ENCODE assay signal across 8 cellular contexts in genomic region chr3:40584625-40585189, GRCh38. TPM values are rescaled to one million over a fixed set of nuclear protein-coding genes. Genes with fewer than 3 reads are reported as not detected.
DNase-seq lines count a peak whose midpoint lies in the region; ATAC-seq and TF ChIP-seq lines count a peak whose summit lies in the region.

No MANE protein-coding gene starts in this region.

- DNase-seq in SIG-M5 treated with dmso at 0.1 percent for 504 hours (lab: John Stamatoyannopoulos, UW; ENCODE audit: unreplicated experiment) (peak; percentile 58), SIG-M5 (lab: John Stamatoyannopoulos, UW) (no peak), HL-60 (ENCODE audit: low read depth in 1 of 2, low spot score in 1 of 2) (peak; percentile 22 to 63), RPMI7951 (ENCODE audit: low read depth) (peak; percentile 79), fibroblast of peridontal ligament (ENCODE audit: extremely low read depth) (peak; percentile 79)
- peak; percentile 46 to 48 for DNase-seq in activated T-helper 1 cell treated with anti-CD3 and anti-CD28 coated beads, Interleukin-2, amount 50 U/mL, for 16 hours (ENCODE audit: low read depth in 1 of 2, low spot score in 1 of 2)
- peak; percentile 74 for DNase-seq in natural killer cell treated with Interleukin-12 subunit alpha and Interleukin-12 subunit beta and Interleukin-15 and Interleukin-18, amount 100 ng/mL, for 72 hours (ENCODE audit: low spot score)

- H3K4me3 Mint-ChIP-seq in natural killer cell treated with Interleukin-12 subunit alpha and Interleukin-12 subunit beta and Interleukin-15 and Interleukin-18, amount 100 ng/mL, for 72 hours: no peak overlapping the region
- no peak overlapping the region for H3K4me3 Mint-ChIP-seq in stimulated activated memory B cell treated with anti-CD40 and anti-IgM and Interleukin-4, amounts not matched to agents 10 μg/mL and 1 μg/mL and 100 μg/mL, for 72 hours

- H3K9me3 Mint-ChIP-seq in natural killer cell treated with Interleukin-12 subunit alpha and Interleukin-12 subunit beta and Interleukin-15 and Interleukin-18, amount 100 ng/mL, for 72 hours: no peaks in the 10 kb centered on the region
- H3K9me3 Mint-ChIP-seq in stimulated activated memory B cell treated with anti-CD40 and anti-IgM and Interleukin-4, amounts not matched to agents 10 μg/mL and 1 μg/mL and 100 μg/mL, for 72 hours: no peaks in the 10 kb centered on the region

- H3K27me3 Mint-ChIP-seq in natural killer cell treated with Interleukin-12 subunit alpha and Interleukin-12 subunit beta and Interleukin-15 and Interleukin-18, amount 100 ng/mL, for 72 hours: peaks cover 14 to 17% of the 10 kb centered on the region in 2 donors
- H3K27me3 Mint-ChIP-seq in stimulated activated memory B cell treated with anti-CD40 and anti-IgM and Interleukin-4, amounts not matched to agents 10 μg/mL and 1 μg/mL and 100 μg/mL, for 72 hours: peaks cover 5% of the 10 kb centered on the region

- peak; percentile 77 to 79 for ATAC-seq in natural killer cell treated with Interleukin-12 subunit alpha and Interleukin-12 subunit beta and Interleukin-15 and Interleukin-18, amount 100 ng/mL, for 72 hours
- ATAC-seq in stimulated activated memory B cell treated with anti-CD40 and anti-IgM and Interleukin-4, amounts not matched to agents 10 μg/mL and 1 μg/mL and 100 μg/mL, for 72 hours: peak; percentile 72

- no peak overlapping the region for H3K27ac ChIP-seq in HL-60 (replicated peaks)

- no peak overlapping the region for H3K4me3 ChIP-seq in HL-60 (replicated peaks; ENCODE audit: insufficient read depth, low read length)

- no peak overlapping the region for H3K27ac Mint-ChIP-seq in natural killer cell treated with Interleukin-12 subunit alpha and Interleukin-12 subunit beta and Interleukin-15 and Interleukin-18, amount 100 ng/mL, for 72 hours
- no peak overlapping the region for H3K27ac Mint-ChIP-seq in stimulated activated memory B cell treated with anti-CD40 and anti-IgM and Interleukin-4, amounts not matched to agents 10 μg/mL and 1 μg/mL and 100 μg/mL, for 72 hours

- TF ChIP-seq CTCF in HL-60 (IDR thresholded peaks at IDR 0.05; ENCODE audit: insufficient read depth, low read length): peak; percentile 85

- H3K36me3 Mint-ChIP-seq in natural killer cell treated with Interleukin-12 subunit alpha and Interleukin-12 subunit beta and Interleukin-15 and Interleukin-18, amount 100 ng/mL, for 72 hours: no peaks in the 10 kb centered on the region
- no peaks in the 10 kb centered on the region for H3K36me3 Mint-ChIP-seq in stimulated activated memory B cell treated with anti-CD40 and anti-IgM and Interleukin-4, amounts not matched to agents 10 μg/mL and 1 μg/mL and 100 μg/mL, for 72 hours

- H3K27me3 ChIP-seq in HL-60 (ENCODE audit: insufficient read depth, poor library complexity, severe bottlenecking): no peaks in the 10 kb centered on the region

- H3K4me1 Mint-ChIP-seq in natural killer cell treated with Interleukin-12 subunit alpha and Interleukin-12 subunit beta and Interleukin-15 and Interleukin-18, amount 100 ng/mL, for 72 hours (ENCODE audit: low read depth in 2 of 2): peaks cover 0 to 3% of the 10 kb centered on the region in 2 donors
- peaks cover 12% of the 10 kb centered on the region for H3K4me1 Mint-ChIP-seq in stimulated activated memory B cell treated with anti-CD40 and anti-IgM and Interleukin-4, amounts not matched to agents 10 μg/mL and 1 μg/mL and 100 μg/mL, for 72 hours

RNA-seq across cellular contexts. Expression of gene ZNF621, which starts 59.9 kb away (rescaled TPM):
- 10.8 and 11.0 TPM in 2 replicates for total RNA-seq in RPMI7951 (2014; rRNA removed; shearing (Covaris generic))
- 10 to 100 TPM; 23.7 to 27.5 TPM for total RNA-seq in natural killer cell treated with Interleukin-12 subunit alpha and Interleukin-12 subunit beta and Interleukin-15 and Interleukin-18, amount 100 ng/mL, for 72 hours
